In the genomic region with DNA sequence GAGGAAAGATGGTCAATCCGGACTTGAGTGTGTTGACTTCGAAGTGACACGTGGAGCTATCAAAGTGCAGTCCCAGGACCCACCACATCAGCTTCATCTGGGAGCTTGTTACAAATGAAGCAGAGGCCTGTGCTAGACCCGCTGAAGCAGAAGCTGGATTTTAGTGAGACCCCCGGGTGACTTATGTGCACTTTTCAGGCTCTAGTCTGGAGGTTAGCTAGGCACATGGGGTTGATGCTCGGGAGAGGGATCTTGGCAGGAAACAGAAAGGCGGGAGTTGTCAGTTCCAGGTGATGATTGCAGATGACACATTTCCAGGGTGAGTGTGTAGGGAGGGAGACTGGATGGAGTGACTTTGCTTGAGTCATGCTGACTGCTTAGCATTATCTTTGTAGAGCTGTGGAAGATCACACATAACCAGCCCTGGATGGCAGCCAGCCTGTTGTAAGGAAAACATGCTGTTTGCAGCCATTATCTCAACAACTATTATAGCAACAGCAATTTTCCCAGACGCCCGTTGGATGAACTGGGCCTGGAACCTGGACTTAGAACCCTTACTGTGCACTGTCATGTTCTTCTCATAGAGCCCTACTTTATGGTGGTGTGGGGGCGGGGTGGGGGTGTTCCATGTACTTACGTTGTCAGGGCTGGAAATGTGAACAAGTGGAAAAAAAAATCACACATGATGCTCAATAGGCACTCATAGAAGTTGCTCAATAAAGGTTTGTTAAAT, we compare ENCODE assay signal across 9 cellular contexts.
DNase-seq lines count a peak whose midpoint lies in the region; ATAC-seq, FAIRE-seq and TF ChIP-seq lines count a peak whose summit lies in the region.
"Had no signal": no experiment of that assay in that cellular context is flagged by ENCODE, and none has a peak within 500 bp of the region (broad histone marks: within the 10 kb centered on the region; RNA-seq: fewer than 3 reads in every experiment).

No MANE protein-coding gene starts in this region.

- no peak overlapping the region for H3K4me3 Mint-ChIP-seq in activated T-helper 1 cell treated with anti-CD3 and anti-CD28 coated beads, Interleukin-12 subunit alpha, Interleukin-12 subunit beta, Interleukin-2, Interleukin-4 antibody, amounts not matched to agents 30 ng/mL and 10 ng/mL and 1 ng/mL, durations not matched to agents 14 hours and 24 hours and 36 hours

- in situ Hi-C loops in ACHN (cut with HindIII; ENCODE audit: low pct_ligation_motif_present, low pct_unique_long_range_greater_than_20kb, low sequenced_read_pairs), result no loop called here

- H3K36me3 Mint-ChIP-seq in activated T-helper 1 cell treated with anti-CD3 and anti-CD28 coated beads, Interleukin-12 subunit alpha, Interleukin-12 subunit beta, Interleukin-2, Interleukin-4 antibody, amounts not matched to agents 30 ng/mL and 10 ng/mL and 1 ng/mL, durations not matched to agents 14 hours and 24 hours and 36 hours (ENCODE audit: low read depth), result no peaks in the 10 kb centered on the region

- no peaks in the 10 kb centered on the region for H3K36me3 ChIP-seq in bronchial epithelial cell (ENCODE audit: control insufficient read depth, insufficient read depth, low read length)

- DNase-seq in ACHN (peak; percentile 66), HuH-7.5 (ENCODE audit: low spot score) (peak; percentile 47), bronchial epithelial cell (ENCODE audit: low read depth) (peak; percentile 99), left colon (peak; percentile 84 to 91), NCI-H1436 treated with DMSO at 0.1 percent for 48 hours (lab: John Stamatoyannopoulos, UW) (no peak)
- DNase-seq in activated T-helper 1 cell treated with anti-CD3 and anti-CD28 coated beads, Interleukin-12 subunit alpha, Interleukin-12 subunit beta, Interleukin-2, Interleukin-4 antibody, amounts not matched to agents 30 ng/mL and 10 ng/mL and 1 ng/mL, durations not matched to agents 14 hours and 24 hours and 36 hours (ENCODE audit: low spot score), result no peak

- H3K27ac Mint-ChIP-seq in activated T-helper 1 cell treated with anti-CD3 and anti-CD28 coated beads, Interleukin-12 subunit alpha, Interleukin-12 subunit beta, Interleukin-2, Interleukin-4 antibody, amounts not matched to agents 30 ng/mL and 10 ng/mL and 1 ng/mL, durations not matched to agents 14 hours and 24 hours and 36 hours, result no peak overlapping the region

- no peaks in the 10 kb centered on the region for H3K4me1 Mint-ChIP-seq in activated T-helper 1 cell treated with anti-CD3 and anti-CD28 coated beads, Interleukin-12 subunit alpha, Interleukin-12 subunit beta, Interleukin-2, Interleukin-4 antibody, amounts not matched to agents 30 ng/mL and 10 ng/mL and 1 ng/mL, durations not matched to agents 14 hours and 24 hours and 36 hours (ENCODE audit: low read depth)

- H3K4me3 ChIP-seq in bronchial epithelial cell (ENCODE audit: low read depth, low read length), result no peak overlapping the region

- TF ChIP-seq CTCF in bronchial epithelial cell (IDR thresholded peaks at IDR 0.05; ENCODE audit: insufficient read depth, low read length, severe bottlenecking), result no peak

- ATAC-seq in left colon, result peak; percentile 97
- ATAC-seq in HG03439 (IDR thresholded peaks at IDR 0.05; ENCODE audit: unreplicated experiment), result no peak
- ATAC-seq in GM18861 (IDR thresholded peaks at IDR 0.05; ENCODE audit: unreplicated experiment), result no peak

- H3K9me3 Mint-ChIP-seq in activated T-helper 1 cell treated with anti-CD3 and anti-CD28 coated beads, Interleukin-12 subunit alpha, Interleukin-12 subunit beta, Interleukin-2, Interleukin-4 antibody, amounts not matched to agents 30 ng/mL and 10 ng/mL and 1 ng/mL, durations not matched to agents 14 hours and 24 hours and 36 hours, result no peaks in the 10 kb centered on the region

- H3K27me3 Mint-ChIP-seq in activated T-helper 1 cell treated with anti-CD3 and anti-CD28 coated beads, Interleukin-12 subunit alpha, Interleukin-12 subunit beta, Interleukin-2, Interleukin-4 antibody, amounts not matched to agents 30 ng/mL and 10 ng/mL and 1 ng/mL, durations not matched to agents 14 hours and 24 hours and 36 hours (ENCODE audit: insufficient read depth), result peaks cover 2% of the 10 kb centered on the region

- intact Hi-C loops in left colon (cut with DNase I, micrococcal nuclease), result no loop called here
- intact Hi-C loops in activated T-helper 1 cell treated with anti-CD3 and anti-CD28 coated beads, Interleukin-12 subunit alpha, Interleukin-12 subunit beta, Interleukin-2, Interleukin-4 antibody, amounts not matched to agents 30 ng/mL and 10 ng/mL and 1 ng/mL, durations not matched to agents 14 hours and 24 hours and 36 hours (cut with micrococcal nuclease), result no loop called here

- H3K27me3 ChIP-seq in bronchial epithelial cell (ENCODE audit: control insufficient read depth, insufficient read depth, low read length), result no peaks in the 10 kb centered on the region

- peak; percentile 99 for FAIRE-seq in bronchial epithelial cell (lab: Jason Lieb, UNC)
- FAIRE-seq: D721Med had no signal

Comparison
In these comparisons a context has a peak if more than half of its experiments do, and no peak if none do; other contexts are left out.
1. DNase-seq: peak in ACHN (single experiment), HuH-7.5 (single experiment), bronchial epithelial cell (single experiment) and left colon (2 of 2); none in NCI-H1436 treated with DMSO at 0.1 percent for 48 hours (single experiment) and activated T-helper 1 cell treated with anti-CD3 and anti-CD28 coated beads, Interleukin-12 subunit alpha, Interleukin-12 subunit beta, Interleukin-2, Interleukin-4 antibody, amounts not matched to agents 30 ng/mL and 10 ng/mL and 1 ng/mL, durations not matched to agents 14 hours and 24 hours and 36 hours (single experiment).